18 cellular contexts compared by ENCODE assay signal in the genomic region with DNA sequence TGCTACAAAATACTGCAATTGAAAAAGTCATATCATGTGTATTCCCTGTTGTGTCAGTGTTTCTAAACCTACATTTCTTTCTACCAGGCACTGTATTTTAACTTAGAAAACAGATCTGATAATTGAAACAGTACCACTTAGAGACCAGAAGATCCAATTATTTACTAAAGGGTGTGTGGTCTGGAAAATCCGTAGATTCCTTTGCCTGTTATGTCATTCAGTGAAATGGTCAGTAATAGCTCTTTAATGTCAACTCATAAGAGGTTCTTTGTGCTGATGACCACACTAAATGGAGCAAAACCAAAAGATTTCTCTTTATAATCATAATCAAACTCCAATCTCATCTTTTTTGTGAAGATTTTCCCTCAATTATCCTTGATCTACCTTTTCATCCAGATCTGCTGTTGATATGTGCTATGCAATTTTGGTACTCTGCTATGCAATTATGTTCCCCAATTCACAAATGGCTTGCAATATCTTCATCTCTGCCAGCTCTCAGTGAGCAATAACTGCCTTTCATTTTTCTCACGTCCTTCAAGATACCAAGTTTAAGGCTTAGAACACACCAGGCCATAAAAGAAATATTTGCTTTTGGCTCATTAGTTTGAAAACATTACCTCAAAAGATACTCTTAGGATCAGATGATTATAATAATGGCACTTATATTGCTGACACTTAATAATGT.
DNase-seq lines count a peak whose midpoint lies in the region; ATAC-seq, FAIRE-seq and TF ChIP-seq lines count a peak whose summit lies in the region.
"Had no signal": no experiment of that assay in that cellular context is flagged by ENCODE, and none has a peak within 500 bp of the region (broad histone marks: within the 10 kb centered on the region; RNA-seq: fewer than 3 reads in every experiment).

No MANE protein-coding gene starts in this region.

- TF ChIP-seq CTCF in BJ (IDR thresholded peaks at IDR 0.05; ENCODE audit: insufficient read depth, low read depth, low read length) (no peak), chondrocyte (IDR thresholded peaks at IDR 0.05) (no peak)

- H3K27ac Mint-ChIP-seq in chondrocyte (ENCODE audit: unreplicated experiment) = peak overlapping the region; percentile 70

- no peaks in the 10 kb centered on the region for H3K36me3 ChIP-seq in BJ (ENCODE audit: control insufficient read depth, insufficient read depth, low read length)
- no peaks in the 10 kb centered on the region for H3K36me3 ChIP-seq in HUES48 (ENCODE audit: control insufficient read depth, insufficient read depth, low read length)
- H3K36me3 ChIP-seq: SJCRH30 had no signal

- H3K4me3 Mint-ChIP-seq in chondrocyte (ENCODE audit: unreplicated experiment) = no peak overlapping the region

- H3K27me3 Mint-ChIP-seq in chondrocyte (ENCODE audit: low read depth) = no peaks in the 10 kb centered on the region

- H3K4me1 Mint-ChIP-seq in chondrocyte (ENCODE audit: low read depth) = peaks cover 47% of the 10 kb centered on the region

- H3K27ac ChIP-seq in HUES48 (ENCODE audit: low read depth, low read length) = peak overlapping the region; percentile 80
- H3K27ac ChIP-seq: HL-60, RWPE1, SJCRH30 had no signal

- no peaks in the 10 kb centered on the region for H3K9me3 ChIP-seq in HUES48 (ENCODE audit: control insufficient read depth, insufficient read depth, low read length)
- H3K9me3 ChIP-seq: SJCRH30 had no signal

- FAIRE-seq in RCC 7860 (lab: Jason Lieb, UNC) = no peak

- no peaks in the 10 kb centered on the region for H3K36me3 Mint-ChIP-seq in chondrocyte (ENCODE audit: low read depth)

- H3K4me1 ChIP-seq in HUES48 (ENCODE audit: control insufficient read depth, insufficient read depth, low read length) = peaks cover 21% of the 10 kb centered on the region

- ATAC-seq in HG03139 (IDR thresholded peaks at IDR 0.05; ENCODE audit: unreplicated experiment) = no peak

- H3K27me3 ChIP-seq in BJ (ENCODE audit: control insufficient read depth, insufficient read depth, low read length) (peaks cover 3% of the 10 kb centered on the region), HUES48 (ENCODE audit: control insufficient read depth, insufficient read depth, low read length) (no peaks in the 10 kb centered on the region)
- H3K27me3 ChIP-seq: SJCRH30 had no signal

- CTCF ChIA-PET in BJ (lab: Yijun Ruan, JAX) = interaction anchor here (0.6 to 1.5 kb wide), 6 partner anchors 12 to 552 kb away, joined by 3 to 10 read pairs (median 4); a partner anchor contains a TSS

- DNase-seq in BJ (ENCODE audit: low read depth) (peak; percentile 80), chondrocyte (ENCODE audit: low spot score) (no peak), kidney glomerular epithelial cell (lab: John Stamatoyannopoulos, UW) (peak; percentile 65), RCC 7860 (ENCODE audit: low spot score) (no peak), SHP77 (lab: John Stamatoyannopoulos, UW) (no peak), D341Med (ENCODE audit: low spot score) (no peak)
- DNase-seq: C1 segment of cervical spinal cord, H7, KBM-7, NCI-H1417 treated with DMSO at 0.1 percent for 48 hours, NCI-H1930, NCI-H446, NCI-H69, SJCRH30 had no signal

- H3K9me3 Mint-ChIP-seq in chondrocyte (ENCODE audit: low read depth) = no peaks in the 10 kb centered on the region

- H3K4me3 ChIP-seq in BJ (ENCODE audit: low read depth, low read length) (no peak overlapping the region), HUES48 (ENCODE audit: low read depth, low read length) (no peak overlapping the region)
- H3K4me3 ChIP-seq: SJCRH30 had no signal

- H3K9ac ChIP-seq in HUES48 (ENCODE audit: low read depth, low read length) = no peak overlapping the region

- POLR2A ChIA-PET in BJ (lab: Charles Lee) = interaction anchor here (0.8 kb wide), 1 partner anchor 286 kb away, joined by 3 read pairs; no protein-coding TSS in a partner anchor

Comparison
In these comparisons a context has a peak if more than half of its experiments do, and no peak if none do; other contexts are left out.
1. DNase-seq: peak in BJ (single experiment) and kidney glomerular epithelial cell (single experiment); none in chondrocyte (single experiment), RCC 7860 (single experiment), SHP77 (0 of 2) and D341Med (single experiment).